ENCODE assay signal across 24 cellular contexts in genomic region chr18:70448588-70448987, GRCh38.
"Had no signal": no experiment of that assay in that cellular context is flagged by ENCODE, and none has a peak within 500 bp of the region (broad histone marks: within the 10 kb centered on the region; RNA-seq: fewer than 3 reads in every experiment).

No MANE protein-coding gene starts in this region.

- H3K36me3 ChIP-seq: colonic mucosa had no signal

- H3K4me3 ChIP-seq: colonic mucosa, SK-N-MC had no signal

- H3K27me3 ChIP-seq: colonic mucosa had no signal

- H3K27ac ChIP-seq: colonic mucosa, SK-N-MC had no signal

- H3K9me3 ChIP-seq: colonic mucosa had no signal

- H3K4me1 ChIP-seq: colonic mucosa had no signal

- ATAC-seq: activated T-cell treated with anti-CD3 and anti-CD28 coated beads, Interleukin-2, amount 50 U/mL, for 4 hours; Right ventricle myocardium inferior had no signal

- DNase-seq: activated B cell treated with CpG ODN at 0.5 μM for 24 hours; activated CD4-positive, alpha-beta memory T cell treated with anti-CD3 and anti-CD28 coated beads for 36 hours; activated CD4-positive, alpha-beta T cell treated with anti-CD3 and anti-CD28 coated beads, Interleukin-2, amount 10 ng/mL, durations not matched to agents 7 days and 5 days; activated CD8-positive, alpha-beta memory T cell treated with anti-CD3 and anti-CD28 coated beads for 24 hours; activated effector memory CD4-positive, alpha-beta T cell treated with anti-CD3 and anti-CD28 coated beads, Interleukin-2, amount 50 U/mL, for 16 hours; activated naive CD4-positive, alpha-beta T cell treated with Interleukin-2 at 50 U/mL for 16 hours; activated T-cell treated with anti-CD3 and anti-CD28 coated beads, Interleukin-2, amount 50 U/mL, for 4 hours; amygdala; caudate nucleus; colonic mucosa; KG1; NCI-H1092; NCI-H1417; NCI-H2029; NCI-H2107; NCI-H2171 treated with DMSO at 0.1 percent for 48 hours; NCI-H226; NCI-H526; NCI-H82; NK-92 treated with Interleukin-12 subunit alpha and Interleukin-12 subunit beta, amount 100 ng/mL, for 24 hours; RPMI8226; T-helper 1 cell had no signal
